Comparison of ENCODE assay signal across 9 cellular contexts in genomic region chr2:181715033-181715630, GRCh38. TPM values are rescaled to one million over a fixed set of nuclear protein-coding genes. Genes with fewer than 3 reads are reported as not detected.
DNase-seq lines count a peak whose midpoint lies in the region; ATAC-seq and TF ChIP-seq lines count a peak whose summit lies in the region.
"Had no signal": no experiment of that assay in that cellular context is flagged by ENCODE, and none has a peak within 500 bp of the region (broad histone marks: within the 10 kb centered on the region; RNA-seq: fewer than 3 reads in every experiment).

No MANE protein-coding gene starts in this region.

- H3K27me3 Mint-ChIP-seq in activated naive CD8-positive, alpha-beta T cell treated with anti-CD3 and anti-CD28 coated beads, Interleukin-2, amount 10 ng/mL, durations not matched to agents 7 days and 5 days: peaks cover 5% of the 10 kb centered on the region

- no peak overlapping the region for H3K4me3 ChIP-seq in heart left ventricle

- H3K4me1 Mint-ChIP-seq in activated naive CD8-positive, alpha-beta T cell treated with anti-CD3 and anti-CD28 coated beads, Interleukin-2, amount 10 ng/mL, durations not matched to agents 7 days and 5 days: no peaks in the 10 kb centered on the region

- peak; percentile 55 for DNase-seq in GM10266 (ENCODE audit: extremely low spot score)
- peak; percentile 74 to 95 (median 84) for DNase-seq in NCI-H1417 (lab: John Stamatoyannopoulos, UW)
- peak; percentile 44 for DNase-seq in activated naive CD8-positive, alpha-beta T cell treated with anti-CD3 and anti-CD28 coated beads, Interleukin-2, amount 10 ng/mL, durations not matched to agents 7 days and 5 days
- peak in 4 of 5 donors; percentile 37 to 63 (median 49) for DNase-seq in heart left ventricle
- DNase-seq in renal cortical epithelial cell (ENCODE audit: low read depth): peak; percentile 81
- no peak for DNase-seq in mesenteric fat pad (ENCODE audit: low spot score)

- ATAC-seq in HG02678 (IDR thresholded peaks at IDR 0.05; ENCODE audit: unreplicated experiment) (peak; percentile 90), SK-N-SH treated with all-trans-retinoic acid at 6 μM for 48 hours (peak; percentile 99), heart left ventricle (peak in 3 of 4 donors; percentile 57 to 69 (median 58))
- ATAC-seq in activated naive CD8-positive, alpha-beta T cell treated with anti-CD3 and anti-CD28 coated beads, Interleukin-2, amount 10 ng/mL, durations not matched to agents 7 days and 5 days (ENCODE audit: low read depth): peak; percentile 72

- intact Hi-C loops in heart left ventricle (cut with DNase I): loop anchor here (2.0 to 10.0 kb wide), 10 partner anchors 140 to 1593 kb away; no protein-coding TSS in a partner anchor

- no peaks in the 10 kb centered on the region for H3K36me3 Mint-ChIP-seq in activated naive CD8-positive, alpha-beta T cell treated with anti-CD3 and anti-CD28 coated beads, Interleukin-2, amount 10 ng/mL, durations not matched to agents 7 days and 5 days

- no peaks in the 10 kb centered on the region for H3K9me3 ChIP-seq in heart left ventricle

- H3K36me3 ChIP-seq in heart left ventricle: no peaks in the 10 kb centered on the region

- no peaks in the 10 kb centered on the region for H3K27me3 ChIP-seq in heart left ventricle

- H3K9me3 Mint-ChIP-seq in activated naive CD8-positive, alpha-beta T cell treated with anti-CD3 and anti-CD28 coated beads, Interleukin-2, amount 10 ng/mL, durations not matched to agents 7 days and 5 days: no peaks in the 10 kb centered on the region
- H3K9me3 Mint-ChIP-seq: stimulated activated naive CD8-positive, alpha-beta T cell treated with anti-CD3 and anti-CD28 coated beads, Interleukin-15, Interleukin-2, amounts not matched to agents 100 ng/mL and 50 ng/mL, for 24 hours had no signal

- TF ChIP-seq CTCF in GM10266 (IDR thresholded peaks at IDR 0.05; ENCODE audit: control insufficient read depth, insufficient read depth, low read depth, missing control alignments): peak; percentile 75
- peak; percentile 46 to 73 (median 63) for TF ChIP-seq CTCF in heart left ventricle (IDR thresholded peaks at IDR 0.05)

- WGBS in heart left ventricle, 4 donors: 0% methylated on average over 2 of the region's 2 CpGs

- no peaks in the 10 kb centered on the region for H3K4me1 ChIP-seq in heart left ventricle

- H3K27ac ChIP-seq in heart left ventricle: no peak overlapping the region

- H3K27ac Mint-ChIP-seq in activated naive CD8-positive, alpha-beta T cell treated with anti-CD3 and anti-CD28 coated beads, Interleukin-2, amount 10 ng/mL, durations not matched to agents 7 days and 5 days: no peak overlapping the region
- H3K27ac Mint-ChIP-seq: stimulated activated naive CD8-positive, alpha-beta T cell treated with anti-CD3 and anti-CD28 coated beads, Interleukin-15, Interleukin-2, amounts not matched to agents 100 ng/mL and 50 ng/mL, for 24 hours had no signal

- no peak for TF ChIP-seq POLR2A in heart left ventricle (IDR thresholded peaks at IDR 0.05)

- no peak overlapping the region for H3K4me3 Mint-ChIP-seq in activated naive CD8-positive, alpha-beta T cell treated with anti-CD3 and anti-CD28 coated beads, Interleukin-2, amount 10 ng/mL, durations not matched to agents 7 days and 5 days
- H3K4me3 Mint-ChIP-seq: stimulated activated naive CD8-positive, alpha-beta T cell treated with anti-CD3 and anti-CD28 coated beads, Interleukin-15, Interleukin-2, amounts not matched to agents 100 ng/mL and 50 ng/mL, for 24 hours had no signal

- POLR2A ChIA-PET in activated naive CD8-positive, alpha-beta T cell treated with anti-CD3 and anti-CD28 coated beads, Interleukin-2, amount 10 ng/mL, durations not matched to agents 7 days and 5 days (lab: Charles Lee): no interaction called here

TF ChIP-seq in SK-N-SH treated with all-trans-retinoic acid at 6 μM for 48 hours, 23 proteins besides CTCF, POLR2A, EP300 and RAD21:
- TF ChIP-seq TOX (CRISPR knock-in tag; IDR thresholded peaks at IDR 0.05; ENCODE audit: borderline replicate concordance) (no peak), CSDC2 (CRISPR knock-in tag; IDR thresholded peaks at IDR 0.05) (no peak), TCF4 (CRISPR knock-in tag; IDR thresholded peaks at IDR 0.05; ENCODE audit: borderline replicate concordance) (no peak), SNAI2 (CRISPR knock-in tag; IDR thresholded peaks at IDR 0.05) (no peak), GLIS3 (CRISPR knock-in tag; IDR thresholded peaks at IDR 0.05) (no peak), ZFP30 (CRISPR knock-in tag; IDR thresholded peaks at IDR 0.05) (no peak), ESRRG (CRISPR knock-in tag; IDR thresholded peaks at IDR 0.05) (no peak), BACH2 (CRISPR knock-in tag; IDR thresholded peaks at IDR 0.05; ENCODE audit: borderline replicate concordance) (no peak), RARB (CRISPR knock-in tag; IDR thresholded peaks at IDR 0.05) (no peak), ZNF70 (CRISPR knock-in tag; IDR thresholded peaks at IDR 0.05) (no peak), ZNF565 (CRISPR knock-in tag; conservative IDR thresholded peaks at IDR 0.05; ENCODE audit: low read depth) (no peak), TSHZ2 (CRISPR knock-in tag; IDR thresholded peaks at IDR 0.05) (no peak), PPARA (CRISPR knock-in tag; IDR thresholded peaks at IDR 0.05; ENCODE audit: borderline replicate concordance) (no peak)
- TF ChIP-seq, protein P1, sequence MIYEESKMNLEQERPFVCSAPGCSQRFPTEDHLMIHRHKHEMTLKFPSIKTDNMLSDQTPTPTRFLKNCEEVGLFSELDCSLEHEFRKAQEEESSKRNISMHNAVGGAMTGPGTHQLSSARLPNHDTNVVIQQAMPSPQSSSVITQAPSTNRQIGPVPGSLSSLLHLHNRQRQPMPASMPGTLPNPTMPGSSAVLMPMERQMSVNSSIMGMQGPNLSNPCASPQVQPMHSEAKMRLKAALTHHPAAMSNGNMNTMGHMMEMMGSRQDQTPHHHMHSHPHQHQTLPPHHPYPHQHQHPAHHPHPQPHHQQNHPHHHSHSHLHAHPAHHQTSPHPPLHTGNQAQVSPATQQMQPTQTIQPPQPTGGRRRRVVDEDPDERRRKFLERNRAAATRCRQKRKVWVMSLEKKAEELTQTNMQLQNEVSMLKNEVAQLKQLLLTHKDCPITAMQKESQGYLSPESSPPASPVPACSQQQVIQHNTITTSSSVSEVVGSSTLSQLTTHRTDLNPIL (CRISPR knock-in tag; IDR thresholded peaks at IDR 0.05; ENCODE audit: low read depth): no peak

RNA-seq across cellular contexts. Expression of gene NEUROD1, which starts 34.8 kb away (rescaled TPM):
- not detected for total RNA-seq in activated naive CD8-positive, alpha-beta T cell treated with anti-CD3 and anti-CD28 coated beads, Interleukin-2, amount 10 ng/mL, durations not matched to agents 7 days and 5 days
- total RNA-seq in heart left ventricle: not detected
- polyA plus RNA-seq in heart left ventricle: not detected
- not detected in 2 replicates for total RNA-seq in renal cortical epithelial cell
- total RNA-seq in mesenteric fat pad: not detected

RNA-seq across cellular contexts. Expression of gene CERKL, which starts 58.2 kb away (rescaled TPM):
- total RNA-seq in activated naive CD8-positive, alpha-beta T cell treated with anti-CD3 and anti-CD28 coated beads, Interleukin-2, amount 10 ng/mL, durations not matched to agents 7 days and 5 days: not detected
- total RNA-seq in heart left ventricle (not detected), renal cortical epithelial cell (0.17 and 1.2 TPM in 2 replicates), mesenteric fat pad (not detected)
- not detected for polyA plus RNA-seq in heart left ventricle
